Comparison of ENCODE assay signal across 15 cellular contexts in the genomic region with DNA sequence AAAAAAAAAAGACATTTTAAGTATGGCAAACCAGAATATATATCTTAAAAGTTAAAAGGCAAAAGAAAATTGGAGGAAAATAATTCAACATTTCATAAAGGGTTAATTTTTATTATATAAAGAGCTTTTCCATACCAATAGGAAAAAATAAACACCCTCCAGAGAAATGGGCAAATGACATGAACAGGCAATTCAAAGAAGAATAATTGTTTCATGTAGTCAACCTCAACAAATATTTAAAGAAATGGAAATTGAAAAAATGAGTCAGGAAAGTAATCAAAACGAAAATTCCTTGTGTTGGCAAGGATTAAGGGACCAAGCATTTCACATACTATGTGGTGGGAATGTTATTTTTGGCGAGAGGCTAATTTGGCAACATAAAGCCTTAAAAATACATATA.
DNase-seq lines count a peak whose midpoint lies in the region; ATAC-seq and TF ChIP-seq lines count a peak whose summit lies in the region.
"Had no signal": no experiment of that assay in that cellular context is flagged by ENCODE, and none has a peak within 500 bp of the region (broad histone marks: within the 10 kb centered on the region; RNA-seq: fewer than 3 reads in every experiment).

No MANE protein-coding gene starts in this region.

- CTCF ChIA-PET in PC-3 (lab: Charles Lee), result no interaction called here
- CTCF ChIA-PET in naive thymus-derived CD4-positive, alpha-beta T cell (lab: Charles Lee), result no interaction called here

- H3K36me3 ChIP-seq in PC-3 (ENCODE audit: low read depth, low read length) (no peaks in the 10 kb centered on the region), brain microvascular endothelial cell (replicated peaks) (no peaks in the 10 kb centered on the region)
- no peaks in the 10 kb centered on the region for H3K36me3 ChIP-seq in naive thymus-derived CD4-positive, alpha-beta T cell (ENCODE audit: control insufficient read depth in 2 of 3, insufficient read depth in 3 of 3, low read length in 3 of 3)

- H3K9me3 Mint-ChIP-seq in naive thymus-derived CD4-positive, alpha-beta T cell, result peaks cover 0 to 10% (median 3%) of the 10 kb centered on the region in 11 donors

- H3K4me2 ChIP-seq in PC-3 (ENCODE audit: low read length), result no peak overlapping the region

- no peak for ATAC-seq in PC-3
- no peak for ATAC-seq in naive thymus-derived CD4-positive, alpha-beta T cell

- no peak overlapping the region for H3K4me3 Mint-ChIP-seq in naive thymus-derived CD4-positive, alpha-beta T cell
- H3K4me3 Mint-ChIP-seq: CD4-positive, alpha-beta memory T cell had no signal

- peaks cover 0 to 1% (median 0%) of the 10 kb centered on the region in 7 donors for H3K4me1 Mint-ChIP-seq in naive thymus-derived CD4-positive, alpha-beta T cell
- H3K4me1 Mint-ChIP-seq: CD4-positive, alpha-beta memory T cell had no signal

- intact Hi-C loops in PC-3 (cut with micrococcal nuclease), result no loop called here
- intact Hi-C loops in naive thymus-derived CD4-positive, alpha-beta T cell (cut with micrococcal nuclease), result no loop called here

- no peaks in the 10 kb centered on the region for H3F3A ChIP-seq in PC-3 (ENCODE audit: low read length, unreplicated experiment)

- BruUV-seq in PC-3 (replicated peaks; lab: Mats Ljungman, UMichigan), result no TSS peak

- in situ Hi-C loops in brain microvascular endothelial cell (cut with HindIII; ENCODE audit: low pct_ligation_motif_present, low sequenced_read_pairs), result no loop called here

- H3K27me3 Mint-ChIP-seq in naive thymus-derived CD4-positive, alpha-beta T cell, result peaks cover 0 to 12% (median 0%) of the 10 kb centered on the region in 5 donors
- H3K27me3 Mint-ChIP-seq: CD4-positive, alpha-beta memory T cell had no signal

- H3K9me3 ChIP-seq in PC-3 (ENCODE audit: low read length), result no peaks in the 10 kb centered on the region
- no peaks in the 10 kb centered on the region for H3K9me3 ChIP-seq in naive thymus-derived CD4-positive, alpha-beta T cell (ENCODE audit: control insufficient read depth in 2 of 3, low read length in 3 of 3)

- H3K27ac Mint-ChIP-seq in naive thymus-derived CD4-positive, alpha-beta T cell, result no peak overlapping the region
- H3K27ac Mint-ChIP-seq: CD4-positive, alpha-beta memory T cell had no signal

- TF ChIP-seq CTCF in PC-3 (conservative IDR thresholded peaks at IDR 0.05; ENCODE audit: low read depth, low read length) (no peak), brain microvascular endothelial cell (IDR thresholded peaks at IDR 0.05; ENCODE audit: low read depth, low read length, missing control alignments) (no peak)

- H3K9ac ChIP-seq in PC-3 (ENCODE audit: low read length), result no peak overlapping the region
- H3K9ac ChIP-seq: GM23248 had no signal

- no peaks in the 10 kb centered on the region for H3K9me2 ChIP-seq in PC-3 (replicated peaks; ENCODE audit: low read length)

- H3K27ac ChIP-seq in PC-3 (ENCODE audit: low read length) (no peak overlapping the region), brain microvascular endothelial cell (no peak overlapping the region)
- H3K27ac ChIP-seq in naive thymus-derived CD4-positive, alpha-beta T cell (ENCODE audit: low read depth, low read length), result no peak overlapping the region
- H3K27ac ChIP-seq: GM23248 had no signal

- H3K27me3 ChIP-seq in PC-3 (ENCODE audit: low read length), result no peaks in the 10 kb centered on the region
- no peaks in the 10 kb centered on the region for H3K27me3 ChIP-seq in brain microvascular endothelial cell (replicated peaks)
- H3K27me3 ChIP-seq in naive thymus-derived CD4-positive, alpha-beta T cell (ENCODE audit: control insufficient read depth in 2 of 2, insufficient read depth in 2 of 2, low read length in 2 of 2), result no peaks in the 10 kb centered on the region

- peak; percentile 49 for DNase-seq in PC-3
- DNase-seq in brain microvascular endothelial cell, result peak; percentile 11
- peak; percentile 2 for DNase-seq in fibroblast of peridontal ligament (ENCODE audit: extremely low read depth)
- no peak for DNase-seq in naive thymus-derived CD4-positive, alpha-beta T cell
- no peak for DNase-seq in nucleus accumbens (lab: John Stamatoyannopoulos, UW)
- DNase-seq in cerebellum (ENCODE audit: low spot score), result no peak
- DNase-seq: C1 segment of cervical spinal cord; Calu3; CD4-positive, alpha-beta memory T cell; COR-L47; DMS53; DMS79 treated with DMSO at 0.1 percent for 48 hours; GM23248; H7; HCEC 1CT had no signal

- peaks cover 5 to 17% (median 7%) of the 10 kb centered on the region in 5 donors for H3K36me3 Mint-ChIP-seq in naive thymus-derived CD4-positive, alpha-beta T cell

- no peak overlapping the region for H2AFZ ChIP-seq in PC-3 (ENCODE audit: low read length)
- H2AFZ ChIP-seq: GM23248 had no signal

- POLR2A ChIA-PET in PC-3 (lab: Charles Lee; ENCODE audit: unreplicated experiment), result no interaction called here
- POLR2A ChIA-PET in naive thymus-derived CD4-positive, alpha-beta T cell (lab: Charles Lee), result no interaction called here

- no peaks in the 10 kb centered on the region for H3K79me2 ChIP-seq in PC-3 (ENCODE audit: low read length)

- H3K4me3 ChIP-seq in PC-3 (ENCODE audit: low read length), result no peak overlapping the region
- H3K4me3 ChIP-seq in brain microvascular endothelial cell (ENCODE audit: low read depth, low read length), result no peak overlapping the region
- H3K4me3 ChIP-seq in naive thymus-derived CD4-positive, alpha-beta T cell (ENCODE audit: low read length), result no peak overlapping the region
- H3K4me3 ChIP-seq: GM23248 had no signal

- H3K4me1 ChIP-seq in PC-3 (ENCODE audit: insufficient read depth, low read length), result no peaks in the 10 kb centered on the region
- H3K4me1 ChIP-seq in naive thymus-derived CD4-positive, alpha-beta T cell (ENCODE audit: control insufficient read depth in 2 of 2, insufficient read depth in 2 of 2, low read length in 2 of 2), result no peaks in the 10 kb centered on the region

- no peaks in the 10 kb centered on the region for H4K20me1 ChIP-seq in PC-3 (ENCODE audit: low read length)

Comparison
In these comparisons a context has a peak if more than half of its experiments do, and no peak if none do; other contexts are left out.
1. DNase-seq: peak in PC-3 (single experiment), brain microvascular endothelial cell (single experiment) and fibroblast of peridontal ligament (single experiment); none in naive thymus-derived CD4-positive, alpha-beta T cell (0 of 9), nucleus accumbens (0 of 56) and cerebellum (single experiment).